23 cellular contexts compared by ENCODE assay signal in genomic region chr14:105042813-105043212, GRCh38. TPM values are rescaled to one million over a fixed set of nuclear protein-coding genes. Genes with fewer than 3 reads are reported as not detected.
"Had no signal": no experiment of that assay in that cellular context is flagged by ENCODE, and none has a peak within 500 bp of the region (broad histone marks: within the 10 kb centered on the region; RNA-seq: fewer than 3 reads in every experiment).

No MANE protein-coding gene starts in this region.

- DNase-seq: activated CD4-positive, alpha-beta T cell treated with anti-CD3 and anti-CD28 coated beads, Interleukin-2, amount 10 ng/mL, durations not matched to agents 7 days and 5 days; activated CD8-positive, alpha-beta memory T cell treated with anti-CD3 and anti-CD28 coated beads, Interleukin-2, amount 50 U/mL, for 4 hours; activated CD8-positive, alpha-beta T cell treated with anti-CD3 and anti-CD28 coated beads, Interleukin-2, amount 10 ng/mL, durations not matched to agents 7 days and 5 days; activated naive CD4-positive, alpha-beta T cell treated with anti-CD3 and anti-CD28 coated beads, Interleukin-2, amount 50 U/mL, for 16 hours; activated T-cell treated with anti-CD3 and anti-CD28 coated beads, Interleukin-2, amount 50 U/mL, for 4 hours; aorta; brain microvascular endothelial cell; central memory CD4-positive, alpha-beta T cell; colonic mucosa; heart right ventricle; immature natural killer cell; left ventricle myocardium superior; mucosa of descending colon; naive B cell; stimulated activated CD4-positive, alpha-beta T cell treated with anti-CD3 and anti-CD28 coated beads, Interleukin-2, amount 100 ng/mL, for 24 hours; stimulated activated naive CD8-positive, alpha-beta T cell treated with anti-CD3 and anti-CD28 coated beads, Interleukin-15, amount 100 ng/mL, for 72 hours; T1000; transverse colon had no signal

- H3K27me3 ChIP-seq: brain microvascular endothelial cell, colonic mucosa, right atrium auricular region, vagina had no signal

- H3K9me3 ChIP-seq: colonic mucosa, heart right ventricle, mucosa of descending colon, prostate gland, right atrium auricular region, suprapubic skin, transverse colon, vagina had no signal

- H3K4me3 ChIP-seq: colonic mucosa, heart right ventricle, mucosa of descending colon, prostate gland, right atrium auricular region, suprapubic skin, transverse colon, vagina had no signal

- H3K4me1 ChIP-seq: colonic mucosa, prostate gland, right atrium auricular region, vagina had no signal

- H3K36me3 ChIP-seq: brain microvascular endothelial cell, colonic mucosa, heart right ventricle, prostate gland, right atrium auricular region, suprapubic skin, transverse colon, vagina had no signal

- ATAC-seq: activated CD8-positive, alpha-beta T cell treated with anti-CD3 and anti-CD28 coated beads, Interleukin-2, amount 10 ng/mL, durations not matched to agents 7 days and 5 days; activated T-cell treated with anti-CD3 and anti-CD28 coated beads, Interleukin-2, amount 50 U/mL, for 4 hours; heart right ventricle; left ventricle myocardium superior; mucosa of descending colon; stimulated activated naive CD8-positive, alpha-beta T cell treated with anti-CD3 and anti-CD28 coated beads, Interleukin-15, amount 100 ng/mL, for 72 hours had no signal

- H3K27ac ChIP-seq: brain microvascular endothelial cell, colonic mucosa, heart right ventricle, prostate gland, right atrium auricular region, suprapubic skin, transverse colon, vagina had no signal

RNA-seq across cellular contexts. Expression of gene GPR132, which starts 22.4 kb away (rescaled TPM):
- total RNA-seq: neural crest cell had no signal
